ENCODE assay signal across 1 cellular context in genomic region chr6:85368631-85369030, GRCh38.
TF ChIP-seq lines count a peak whose summit lies in the region.

No MANE protein-coding gene starts in this region.

TF ChIP-seq in GM12878, 131 proteins besides CTCF, POLR2A, EP300 and RAD21 (continued from another document):
- TF ChIP-seq TBL1XR1 (IDR thresholded peaks at IDR 0.05; ENCODE audit: low read depth, low read length) (no peak), ZNF207 (IDR thresholded peaks at IDR 0.05; ENCODE audit: borderline replicate concordance) (no peak), ZBTB11 (CRISPR knock-in tag; IDR thresholded peaks at IDR 0.05) (no peak)
